In genomic region chr4:82784615-82785247, GRCh38 we compare ENCODE assay signal across 12 cellular contexts. TPM values are rescaled to one million over a fixed set of nuclear protein-coding genes. Genes with fewer than 3 reads are reported as not detected.
DNase-seq lines count a peak whose midpoint lies in the region; ATAC-seq and TF ChIP-seq lines count a peak whose summit lies in the region.
"Had no signal": no experiment of that assay in that cellular context is flagged by ENCODE, and none has a peak within 500 bp of the region (broad histone marks: within the 10 kb centered on the region; RNA-seq: fewer than 3 reads in every experiment).

No MANE protein-coding gene starts in this region.

- H3K36me3 ChIP-seq in RWPE2 (ENCODE audit: low read depth): no peaks in the 10 kb centered on the region

- DNase-seq in NCI-H2171 treated with DMSO at 0.1 percent for 48 hours (lab: John Stamatoyannopoulos, UW) (peak; percentile 40), NCI-H2171 (lab: John Stamatoyannopoulos, UW) (no peak), RWPE2 (ENCODE audit: low spot score) (no peak), fibroblast of mammary gland (ENCODE audit: low read depth) (peak; percentile 78), NOMO-1 treated with DMSO at 0.1 percent for 48 hours (lab: John Stamatoyannopoulos, UW; ENCODE audit: unreplicated experiment) (no peak)
- DNase-seq in activated effector memory CD4-positive, alpha-beta T cell treated with Interleukin-2 at 50 U/mL for 16 hours: no peak
- DNase-seq in natural killer cell treated with Interleukin-12 subunit alpha and Interleukin-12 subunit beta and Interleukin-15 and Interleukin-18, amount 100 ng/mL, for 72 hours (ENCODE audit: low spot score): no peak
- DNase-seq: activated gamma-delta T cell, left cardiac atrium, NCI-H774 had no signal

- no peak for ATAC-seq in RWPE2 (ENCODE audit: low read depth)
- ATAC-seq in natural killer cell treated with Interleukin-12 subunit alpha and Interleukin-12 subunit beta and Interleukin-15 and Interleukin-18, amount 100 ng/mL, for 72 hours: no peak
- ATAC-seq: sciatic nerve had no signal

- H3K4me3 ChIP-seq in RWPE2 (ENCODE audit: severe bottlenecking) (no peak overlapping the region), fibroblast of mammary gland (ENCODE audit: control insufficient read depth, low read depth, low read length) (no peak overlapping the region), skin epidermis (no peak overlapping the region)

- no peak overlapping the region for H3K27ac Mint-ChIP-seq in natural killer cell treated with Interleukin-12 subunit alpha and Interleukin-12 subunit beta and Interleukin-15 and Interleukin-18, amount 100 ng/mL, for 72 hours

- H3K27me3 ChIP-seq in RWPE2 (ENCODE audit: insufficient read depth, poor library complexity, severe bottlenecking): no peaks in the 10 kb centered on the region

- no peaks in the 10 kb centered on the region for H3K27me3 Mint-ChIP-seq in natural killer cell treated with Interleukin-12 subunit alpha and Interleukin-12 subunit beta and Interleukin-15 and Interleukin-18, amount 100 ng/mL, for 72 hours

- no peaks in the 10 kb centered on the region for H3K36me3 Mint-ChIP-seq in natural killer cell treated with Interleukin-12 subunit alpha and Interleukin-12 subunit beta and Interleukin-15 and Interleukin-18, amount 100 ng/mL, for 72 hours

- no peak overlapping the region for H3K4me3 Mint-ChIP-seq in natural killer cell treated with Interleukin-12 subunit alpha and Interleukin-12 subunit beta and Interleukin-15 and Interleukin-18, amount 100 ng/mL, for 72 hours

- H3K9me3 ChIP-seq in RWPE2 (ENCODE audit: severe bottlenecking): no peaks in the 10 kb centered on the region

- H3K9me3 Mint-ChIP-seq in natural killer cell treated with Interleukin-12 subunit alpha and Interleukin-12 subunit beta and Interleukin-15 and Interleukin-18, amount 100 ng/mL, for 72 hours: no peaks in the 10 kb centered on the region

- peaks cover 0 to 6% of the 10 kb centered on the region in 2 donors for H3K4me1 Mint-ChIP-seq in natural killer cell treated with Interleukin-12 subunit alpha and Interleukin-12 subunit beta and Interleukin-15 and Interleukin-18, amount 100 ng/mL, for 72 hours (ENCODE audit: low read depth in 2 of 2)

- H3K4me1 ChIP-seq in RWPE2 (ENCODE audit: insufficient read depth, poor library complexity, severe bottlenecking): peaks cover 24% of the 10 kb centered on the region

- TF ChIP-seq CTCF in RWPE2 (IDR thresholded peaks at IDR 0.05; ENCODE audit: poor library complexity, severe bottlenecking) (no peak), fibroblast of mammary gland (conservative IDR thresholded peaks at IDR 0.05; ENCODE audit: control insufficient read depth, insufficient read depth, low read depth, low read length) (no peak)

- H3K27ac ChIP-seq in RWPE2 (ENCODE audit: poor library complexity, severe bottlenecking) (peak overlapping the region; percentile 48), skin epidermis (peak overlapping the region in 12 of 21 experiments; percentile 0 to 71 (median 48))

RNA-seq across cellular contexts. Expression of gene SCD5, which starts 13.9 kb away (rescaled TPM):
- 1 to 10 TPM; 5.6 to 8.4 TPM for total RNA-seq in natural killer cell treated with Interleukin-12 subunit alpha and Interleukin-12 subunit beta and Interleukin-15 and Interleukin-18, amount 100 ng/mL, for 72 hours

Comparison
In these comparisons a context has a peak if more than half of its experiments do, and no peak if none do; other contexts are left out.
1. DNase-seq: peak in NCI-H2171 treated with DMSO at 0.1 percent for 48 hours (single experiment) and fibroblast of mammary gland (single experiment); none in NCI-H2171 (single experiment), RWPE2 (single experiment), NOMO-1 treated with DMSO at 0.1 percent for 48 hours (single experiment), activated effector memory CD4-positive, alpha-beta T cell treated with Interleukin-2 at 50 U/mL for 16 hours (single experiment) and natural killer cell treated with Interleukin-12 subunit alpha and Interleukin-12 subunit beta and Interleukin-15 and Interleukin-18, amount 100 ng/mL, for 72 hours (single experiment).